1 cellular context compared by ENCODE assay signal in the genomic region with DNA sequence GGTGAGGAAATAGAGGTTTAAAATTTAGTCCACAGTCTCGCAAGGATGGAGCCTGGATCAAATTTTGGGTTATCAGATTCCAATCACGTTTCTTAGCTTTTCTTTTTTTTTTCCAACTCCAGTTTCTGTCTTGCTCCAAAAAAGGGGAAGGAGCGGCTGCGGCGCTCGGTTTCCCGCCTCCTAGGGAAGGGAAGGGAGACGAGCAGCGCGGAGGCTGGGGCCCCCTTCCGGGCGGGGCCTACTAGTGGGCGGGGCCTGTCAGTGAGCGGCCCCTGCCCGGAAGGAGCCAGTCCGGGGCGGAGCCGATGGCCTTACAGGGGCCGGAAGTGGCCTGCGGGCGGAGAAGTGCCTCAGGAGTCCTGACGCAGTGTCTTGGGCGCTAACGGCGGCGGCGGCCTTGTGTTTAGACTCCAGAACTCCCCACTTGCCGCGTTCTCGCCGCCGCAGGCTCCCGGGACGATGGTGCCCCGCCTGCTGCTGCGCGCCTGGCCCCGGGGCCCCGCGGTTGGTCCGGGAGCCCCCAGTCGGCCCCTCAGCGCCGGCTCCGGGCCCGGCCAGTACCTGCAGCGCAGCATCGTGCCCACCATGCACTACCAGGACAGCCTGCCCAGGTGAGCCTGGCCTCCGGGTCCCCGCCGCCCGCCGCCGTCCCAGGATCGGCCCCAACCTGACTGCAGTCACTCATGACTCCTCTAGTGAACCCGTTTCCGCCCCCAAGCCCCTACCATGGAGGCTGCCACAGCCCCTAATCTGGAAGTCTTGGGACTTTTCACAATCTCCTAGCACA.
TF ChIP-seq lines count a peak whose summit lies in the region.

A gene (plus strand): TSS at position 340 of the 787 bp plus-strand sequence. CDS start 120 bp downstream, at position 460.

TF ChIP-seq in SK-N-SH, 30 proteins besides CTCF, POLR2A, EP300 and RAD21 (continued from another document):
- TF ChIP-seq, protein P1, sequence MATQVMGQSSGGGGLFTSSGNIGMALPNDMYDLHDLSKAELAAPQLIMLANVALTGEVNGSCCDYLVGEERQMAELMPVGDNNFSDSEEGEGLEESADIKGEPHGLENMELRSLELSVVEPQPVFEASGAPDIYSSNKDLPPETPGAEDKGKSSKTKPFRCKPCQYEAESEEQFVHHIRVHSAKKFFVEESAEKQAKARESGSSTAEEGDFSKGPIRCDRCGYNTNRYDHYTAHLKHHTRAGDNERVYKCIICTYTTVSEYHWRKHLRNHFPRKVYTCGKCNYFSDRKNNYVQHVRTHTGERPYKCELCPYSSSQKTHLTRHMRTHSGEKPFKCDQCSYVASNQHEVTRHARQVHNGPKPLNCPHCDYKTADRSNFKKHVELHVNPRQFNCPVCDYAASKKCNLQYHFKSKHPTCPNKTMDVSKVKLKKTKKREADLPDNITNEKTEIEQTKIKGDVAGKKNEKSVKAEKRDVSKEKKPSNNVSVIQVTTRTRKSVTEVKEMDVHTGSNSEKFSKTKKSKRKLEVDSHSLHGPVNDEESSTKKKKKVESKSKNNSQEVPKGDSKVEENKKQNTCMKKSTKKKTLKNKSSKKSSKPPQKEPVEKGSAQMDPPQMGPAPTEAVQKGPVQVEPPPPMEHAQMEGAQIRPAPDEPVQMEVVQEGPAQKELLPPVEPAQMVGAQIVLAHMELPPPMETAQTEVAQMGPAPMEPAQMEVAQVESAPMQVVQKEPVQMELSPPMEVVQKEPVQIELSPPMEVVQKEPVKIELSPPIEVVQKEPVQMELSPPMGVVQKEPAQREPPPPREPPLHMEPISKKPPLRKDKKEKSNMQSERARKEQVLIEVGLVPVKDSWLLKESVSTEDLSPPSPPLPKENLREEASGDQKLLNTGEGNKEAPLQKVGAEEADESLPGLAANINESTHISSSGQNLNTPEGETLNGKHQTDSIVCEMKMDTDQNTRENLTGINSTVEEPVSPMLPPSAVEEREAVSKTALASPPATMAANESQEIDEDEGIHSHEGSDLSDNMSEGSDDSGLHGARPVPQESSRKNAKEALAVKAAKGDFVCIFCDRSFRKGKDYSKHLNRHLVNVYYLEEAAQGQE (IDR thresholded peaks at IDR 0.05; ENCODE audit: low read depth, low read length), result 0 out of 2 replicates have a peak, but pooled peaks have one; percentile 4
- TF ChIP-seq, protein P2, sequence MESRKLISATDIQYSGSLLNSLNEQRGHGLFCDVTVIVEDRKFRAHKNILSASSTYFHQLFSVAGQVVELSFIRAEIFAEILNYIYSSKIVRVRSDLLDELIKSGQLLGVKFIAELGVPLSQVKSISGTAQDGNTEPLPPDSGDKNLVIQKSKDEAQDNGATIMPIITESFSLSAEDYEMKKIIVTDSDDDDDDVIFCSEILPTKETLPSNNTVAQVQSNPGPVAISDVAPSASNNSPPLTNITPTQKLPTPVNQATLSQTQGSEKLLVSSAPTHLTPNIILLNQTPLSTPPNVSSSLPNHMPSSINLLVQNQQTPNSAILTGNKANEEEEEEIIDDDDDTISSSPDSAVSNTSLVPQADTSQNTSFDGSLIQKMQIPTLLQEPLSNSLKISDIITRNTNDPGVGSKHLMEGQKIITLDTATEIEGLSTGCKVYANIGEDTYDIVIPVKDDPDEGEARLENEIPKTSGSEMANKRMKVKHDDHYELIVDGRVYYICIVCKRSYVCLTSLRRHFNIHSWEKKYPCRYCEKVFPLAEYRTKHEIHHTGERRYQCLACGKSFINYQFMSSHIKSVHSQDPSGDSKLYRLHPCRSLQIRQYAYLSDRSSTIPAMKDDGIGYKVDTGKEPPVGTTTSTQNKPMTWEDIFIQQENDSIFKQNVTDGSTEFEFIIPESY (IDR thresholded peaks at IDR 0.05; ENCODE audit: borderline replicate concordance, low read depth), result no peak
- TF ChIP-seq EZH2phosphoT487 (IDR thresholded peaks at IDR 0.05; ENCODE audit: borderline replicate concordance, low read depth), result no peak
- TF ChIP-seq CHD2 (IDR thresholded peaks at IDR 0.05; ENCODE audit: low read length, partially characterized antibody), result peak; percentile 34
- TF ChIP-seq, protein P3, sequence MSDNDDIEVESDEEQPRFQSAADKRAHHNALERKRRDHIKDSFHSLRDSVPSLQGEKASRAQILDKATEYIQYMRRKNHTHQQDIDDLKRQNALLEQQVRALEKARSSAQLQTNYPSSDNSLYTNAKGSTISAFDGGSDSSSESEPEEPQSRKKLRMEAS (IDR thresholded peaks at IDR 0.05; ENCODE audit: low read depth), result peak; percentile 61
- peak; percentile 92 for TF ChIP-seq TAF1 (IDR thresholded peaks at IDR 0.05; ENCODE audit: borderline replicate concordance, low read depth, low read length)
